In the genomic region with DNA sequence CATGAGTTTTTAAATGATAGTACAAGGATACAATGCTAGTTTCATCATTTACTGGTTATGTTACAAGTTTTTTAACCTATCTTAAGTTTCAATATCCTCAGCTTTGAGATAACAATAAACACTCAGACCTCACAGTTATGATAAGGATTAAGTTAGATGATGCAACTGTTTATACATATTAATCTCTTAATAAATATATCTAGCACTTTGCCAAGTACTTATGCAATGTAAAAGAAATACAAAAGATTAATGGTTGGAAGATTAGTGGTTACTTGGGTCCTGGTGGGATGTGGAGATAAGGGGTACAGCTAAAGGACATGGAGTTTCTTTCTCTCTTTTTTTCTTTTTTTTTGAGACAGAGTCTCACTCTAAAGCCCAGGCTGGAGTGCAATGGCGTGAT, we compare ENCODE assay signal across 1 cellular context.
A peak's percentile ranks its signal among the peaks of the same experiment; 100 is the strongest.
TF ChIP-seq lines count a peak whose summit lies in the region.

No MANE protein-coding gene starts in this region.

TF ChIP-seq in IMR-90, 13 proteins besides CTCF, POLR2A, EP300 and RAD21:
- TF ChIP-seq CEBPB (IDR thresholded peaks at IDR 0.05; ENCODE audit: low read depth, low read length), result peak; percentile 88
- TF ChIP-seq BHLHE40 (IDR thresholded peaks at IDR 0.05; ENCODE audit: low read depth, low read length), result no peak
- no peak for TF ChIP-seq CHD1 (IDR thresholded peaks at IDR 0.05; ENCODE audit: low read depth, low read length)
TF ChIP-seq in IMR-90: peak in this region for 1.
